14 cellular contexts compared by ENCODE assay signal in the genomic region with DNA sequence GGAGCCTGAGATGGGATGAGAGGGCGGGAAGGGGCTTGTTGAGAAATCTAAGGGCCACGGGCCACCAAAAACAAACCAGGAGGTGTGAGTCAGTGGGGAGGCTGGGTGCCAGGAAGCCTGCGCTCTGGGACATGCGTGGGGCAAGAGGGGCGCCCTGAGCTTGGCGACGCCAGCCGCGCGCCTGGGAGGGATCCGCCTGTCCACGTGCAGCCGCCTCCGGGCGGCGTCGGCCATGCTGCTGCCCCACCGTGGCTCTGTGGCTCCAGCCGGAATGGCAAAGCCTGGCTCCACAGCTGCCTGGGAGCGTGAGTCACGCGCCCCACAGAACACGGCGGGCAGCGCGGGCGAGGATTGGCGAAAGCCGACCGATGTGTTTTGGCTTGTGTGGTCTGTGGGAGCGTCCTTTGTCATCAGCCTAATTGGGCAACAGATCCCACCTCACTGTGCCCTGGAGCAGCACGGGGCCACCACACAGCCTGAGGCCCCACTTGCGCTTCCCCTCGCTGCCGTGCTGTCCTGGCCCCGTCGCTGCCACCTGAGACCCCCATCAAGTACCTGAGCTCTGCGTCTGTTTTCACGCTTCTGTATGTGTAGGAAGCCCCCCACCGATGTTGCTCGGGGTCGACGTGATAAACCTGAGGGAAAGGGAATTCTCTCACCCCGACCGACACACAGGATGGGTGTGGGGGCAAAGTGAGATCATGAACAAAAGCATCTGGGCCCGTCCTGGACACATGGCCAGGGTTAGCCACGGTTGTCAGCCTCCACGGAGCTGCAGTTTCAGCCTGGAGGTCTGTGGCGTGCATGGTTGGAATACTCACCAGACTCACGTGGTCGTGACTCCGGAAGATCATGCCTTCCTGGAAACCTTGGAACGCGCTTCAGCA.
DNase-seq lines count a peak whose midpoint lies in the region; ATAC-seq and TF ChIP-seq lines count a peak whose summit lies in the region.
"Had no signal": no experiment of that assay in that cellular context is flagged by ENCODE, and none has a peak within 500 bp of the region (broad histone marks: within the 10 kb centered on the region; RNA-seq: fewer than 3 reads in every experiment).

No MANE protein-coding gene starts in this region.

- H3K27ac ChIP-seq in CD4-positive, alpha-beta T cell (ENCODE audit: low read depth, low read length): no peak overlapping the region
- H3K27ac ChIP-seq in RWPE2 (ENCODE audit: poor library complexity, severe bottlenecking): no peak overlapping the region
- no peak overlapping the region for H3K27ac ChIP-seq in spleen
- no peak overlapping the region for H3K27ac ChIP-seq in testis
- H3K27ac ChIP-seq in prostate gland: no peak overlapping the region

- peaks cover 33% of the 10 kb centered on the region for H3K36me3 Mint-ChIP-seq in CD4-positive, alpha-beta T cell (ENCODE audit: low read depth)

- no peaks in the 10 kb centered on the region for H3K27me3 ChIP-seq in CD4-positive, alpha-beta T cell (ENCODE audit: control insufficient read depth, insufficient read depth, low read length)
- H3K27me3 ChIP-seq in RWPE2 (ENCODE audit: insufficient read depth, poor library complexity, severe bottlenecking): no peaks in the 10 kb centered on the region
- H3K27me3 ChIP-seq in spleen (replicated peaks in 1 of 7): no peaks in the 10 kb centered on the region
- no peaks in the 10 kb centered on the region for H3K27me3 ChIP-seq in testis
- no peaks in the 10 kb centered on the region for H3K27me3 ChIP-seq in prostate gland (replicated peaks; ENCODE audit: insufficient read depth)
- H3K27me3 ChIP-seq: BE2C had no signal

- H3K9me3 ChIP-seq in CD4-positive, alpha-beta T cell (ENCODE audit: control insufficient read depth, low read length): no peaks in the 10 kb centered on the region
- no peaks in the 10 kb centered on the region for H3K9me3 ChIP-seq in RWPE2 (ENCODE audit: severe bottlenecking)
- H3K9me3 ChIP-seq in spleen: peaks cover 0 to 6% (median 0%) of the 10 kb centered on the region in 8 donors
- H3K9me3 ChIP-seq in testis: no peaks in the 10 kb centered on the region
- no peaks in the 10 kb centered on the region for H3K9me3 ChIP-seq in prostate gland
- H3K9me3 ChIP-seq: BE2C had no signal

- H3K4me1 ChIP-seq in RWPE2 (ENCODE audit: insufficient read depth, poor library complexity, severe bottlenecking) (no peaks in the 10 kb centered on the region), spleen (no peaks in the 10 kb centered on the region), testis (no peaks in the 10 kb centered on the region), prostate gland (replicated peaks) (no peaks in the 10 kb centered on the region)
- H3K4me1 ChIP-seq: BE2C had no signal

- peaks cover 12% of the 10 kb centered on the region for H3K4me1 Mint-ChIP-seq in CD4-positive, alpha-beta T cell (ENCODE audit: low read depth)

- no peak for DNase-seq in CD4-positive, alpha-beta T cell
- peak; percentile 30 for DNase-seq in RWPE2 (ENCODE audit: low spot score)
- DNase-seq in left ventricle myocardium superior: peak; percentile 27
- DNase-seq in spleen: peak; percentile 64
- no peak for DNase-seq in HuH-7 (ENCODE audit: low spot score)
- DNase-seq in testis: no peak
- no peak for DNase-seq in prostate gland (ENCODE audit: low spot score)
- DNase-seq: activated CD4-positive, alpha-beta T cell treated with anti-CD3 and anti-CD28 coated beads for 4 hours; activated gamma-delta T cell; BE2C; DMS53; kidney glomerular epithelial cell; NCI-H1417 treated with DMSO at 0.1 percent for 48 hours; NCI-H69 had no signal

- H3K27me3 Mint-ChIP-seq in CD4-positive, alpha-beta T cell: no peaks in the 10 kb centered on the region

- H3K4me3 ChIP-seq in RWPE2 (ENCODE audit: severe bottlenecking) (no peak overlapping the region), spleen (no peak overlapping the region), testis (no peak overlapping the region), prostate gland (no peak overlapping the region)

- WGBS in spleen, 5 donors: 92 to 96% (median 95%) methylated on average over 42 to 54 of the region's 54 CpGs
- WGBS in testis, 2 donors: 95 to 96% methylated on average over 39 to 54 of the region's 54 CpGs
- WGBS in prostate gland: 94% methylated on average over 54 of the region's 54 CpGs

- no peak for ATAC-seq in CD4-positive, alpha-beta T cell (ENCODE audit: poor library complexity)
- ATAC-seq in RWPE2 (ENCODE audit: low read depth) (no peak), left ventricle myocardium superior (no peak)

- H3K36me3 ChIP-seq in RWPE2 (ENCODE audit: low read depth): no peaks in the 10 kb centered on the region
- peaks cover 3 to 96% (median 34%) of the 10 kb centered on the region in 6 donors for H3K36me3 ChIP-seq in spleen
- H3K36me3 ChIP-seq in testis (ENCODE audit: low read depth, missing control alignments): no peaks in the 10 kb centered on the region
- no peaks in the 10 kb centered on the region for H3K36me3 ChIP-seq in prostate gland
- H3K36me3 ChIP-seq: BE2C had no signal

- no peaks in the 10 kb centered on the region for H3K9me3 Mint-ChIP-seq in CD4-positive, alpha-beta T cell

- no peak for TF ChIP-seq CTCF in CD4-positive, alpha-beta T cell (IDR thresholded peaks at IDR 0.05)
- TF ChIP-seq CTCF in RWPE2 (IDR thresholded peaks at IDR 0.05; ENCODE audit: poor library complexity, severe bottlenecking) (no peak), spleen (IDR thresholded peaks at IDR 0.05 in 8 of 11, conservative IDR thresholded peaks at IDR 0.05 in 3 of 11) (no peak), testis (IDR thresholded peaks at IDR 0.05) (no peak), prostate gland (IDR thresholded peaks at IDR 0.05) (no peak)

- CTCF ChIA-PET in CD4-positive, alpha-beta T cell (lab: Charles Lee): no interaction called here

- H3K27ac Mint-ChIP-seq in CD4-positive, alpha-beta T cell: peak overlapping the region; percentile 84

- H3K4me3 Mint-ChIP-seq in CD4-positive, alpha-beta T cell: no peak overlapping the region

- POLR2A ChIA-PET in CD4-positive, alpha-beta T cell (lab: Charles Lee): no interaction called here

- TF ChIP-seq POLR2A in spleen (IDR thresholded peaks at IDR 0.05) (no peak), testis (IDR thresholded peaks at IDR 0.05) (no peak), prostate gland (IDR thresholded peaks at IDR 0.05) (no peak)

- intact Hi-C loops in CD4-positive, alpha-beta T cell (cut with DNase I, micrococcal nuclease): no loop called here
- intact Hi-C loops in left ventricle myocardium superior (cut with micrococcal nuclease): no loop called here
- intact Hi-C loops in spleen (cut with DNase I; ENCODE audit: low total_unique reads): no loop called here
- intact Hi-C loops in testis (cut with DNase I; ENCODE audit: low total_unique reads): no loop called here
- intact Hi-C loops in prostate gland (cut with DNase I): no loop called here

Comparison
In these comparisons a context has a peak if more than half of its experiments do, and no peak if none do; other contexts are left out.
1. DNase-seq: peak in RWPE2 (single experiment), left ventricle myocardium superior (single experiment) and spleen (single experiment); none in CD4-positive, alpha-beta T cell (0 of 10), HuH-7 (single experiment), testis (single experiment) and prostate gland (single experiment).